Comparison of ENCODE assay signal across 9 cellular contexts in genomic region chr17:27749562-27750150, GRCh38. TPM values are rescaled to one million over a fixed set of nuclear protein-coding genes. Genes with fewer than 3 reads are reported as not detected.
A peak's percentile ranks its signal among the peaks of the same experiment; 100 is the strongest.
DNase-seq lines count a peak whose midpoint lies in the region; ATAC-seq, FAIRE-seq and TF ChIP-seq lines count a peak whose summit lies in the region.
"Not testable (repeated sequence)": the region's sequence is repeated elsewhere in the genome, so short reads cannot be mapped to it uniquely, and the experiment has no call there.
"Had no signal": no experiment of that assay in that cellular context is flagged by ENCODE, and none has a peak within 500 bp of the region (broad histone marks: within the 10 kb centered on the region; RNA-seq: fewer than 3 reads in every experiment).

No MANE protein-coding gene starts in this region.

- H3K4me3 Mint-ChIP-seq in H9; chondrocyte (ENCODE audit: unreplicated experiment); osteocyte (ENCODE audit: unreplicated experiment): not testable (repeated sequence)

- not testable (repeated sequence) for H2BK12ac ChIP-seq in H9 (ENCODE audit: insufficient read length, low read depth, low read length)

- not testable (repeated sequence) for TF ChIP-seq CTCF in H9 (conservative IDR thresholded peaks at IDR 0.05); chondrocyte (IDR thresholded peaks at IDR 0.05); kidney (IDR thresholded peaks at IDR 0.05; ENCODE audit: borderline replicate concordance, extremely low read depth, insufficient read depth); osteocyte (IDR thresholded peaks at IDR 0.05); upper lobe of right lung (IDR thresholded peaks at IDR 0.05)

- H2AFZ ChIP-seq in H9 (ENCODE audit: low read length) = not testable (repeated sequence)

- not testable (repeated sequence) for H3K56ac ChIP-seq in H9 (ENCODE audit: insufficient read length, low read depth, low read length)

- H4K8ac ChIP-seq in H9 (replicated peaks; ENCODE audit: insufficient read length, low read depth, low read length) = not testable (repeated sequence)

- H4K20me1 ChIP-seq in H9 (ENCODE audit: control insufficient read depth, insufficient read depth, insufficient read length) = not testable (repeated sequence)

- not testable (repeated sequence) for H3K79me1 ChIP-seq in H9 (ENCODE audit: insufficient read depth, low read depth, low read length, poor library complexity, severe bottlenecking)

- DNase-seq in H9 (peak; percentile 12), cardiac septum (ENCODE audit: low spot score) (peak; percentile 54), kidney (peak; percentile 47), osteocyte (ENCODE audit: extremely low spot score, unreplicated experiment) (peak; percentile 79), upper lobe of right lung (peak; percentile 60)
- peak; percentile 28 for DNase-seq in activated CD8-positive, alpha-beta memory T cell treated with anti-CD3 and anti-CD28 coated beads for 24 hours
- DNase-seq in chondrocyte (ENCODE audit: low spot score) = not testable (repeated sequence)

- no CpG with 5 or more reads among the region's 15 CpGs for WGBS in H9 (ENCODE audit: extremely low coverage, insufficient read length, low lambda C conversion rate)

- not testable (repeated sequence) for H3K9me3 ChIP-seq in H9 (ENCODE audit: control insufficient read depth, low read depth, low read length); kidney (ENCODE audit: control insufficient read depth in 1 of 2, low read length in 2 of 2); upper lobe of right lung

- H3K36me3 ChIP-seq in kidney (ENCODE audit: control insufficient read depth in 1 of 2, insufficient read depth in 2 of 2, low read length in 2 of 2); upper lobe of right lung: not testable (repeated sequence)

- ATAC-seq in upper lobe of right lung = not testable (repeated sequence)

- H3K36me3 Mint-ChIP-seq in H9 (ENCODE audit: insufficient read depth in 1 of 3, low read depth in 3 of 3); chondrocyte (ENCODE audit: low read depth); osteocyte (ENCODE audit: unreplicated experiment): not testable (repeated sequence)

- H3K27me3 Mint-ChIP-seq in H9 (ENCODE audit: low read depth); chondrocyte (ENCODE audit: low read depth); osteocyte (ENCODE audit: unreplicated experiment): not testable (repeated sequence)

- H3K14ac ChIP-seq in H9 (ENCODE audit: insufficient read depth, low read length) = not testable (repeated sequence)

- not testable (repeated sequence) for H2BK15ac ChIP-seq in H9 (ENCODE audit: low read depth, low read length)

- H3K27ac ChIP-seq in H9 (ENCODE audit: insufficient read length, low read depth, low read length); kidney (ENCODE audit: low read depth in 2 of 2, low read length in 2 of 2); upper lobe of right lung: not testable (repeated sequence)

- not testable (repeated sequence) for H3K18ac ChIP-seq in H9 (ENCODE audit: insufficient read length, low read depth, low read length)

- peaks cover 0 to 11% of the 10 kb centered on the region in 2 experiments; a peak in 2 of 4 replicates for H3K4me1 Mint-ChIP-seq in H9
- H3K4me1 Mint-ChIP-seq in chondrocyte (ENCODE audit: low read depth); osteocyte (ENCODE audit: unreplicated experiment): not testable (repeated sequence)

- H3T11ph ChIP-seq in H9 (ENCODE audit: low read length) = not testable (repeated sequence)

- not testable (repeated sequence) for FAIRE-seq in kidney (lab: Jason Lieb, UNC)

- H3K27ac Mint-ChIP-seq in H9 (peak overlapping the region in 1 of 3 experiments; percentile 62; a peak in 1 of 7 replicates), chondrocyte (ENCODE audit: unreplicated experiment) (peak overlapping the region; percentile 49)
- H3K27ac Mint-ChIP-seq in osteocyte (ENCODE audit: unreplicated experiment) = not testable (repeated sequence)

- H4K91ac ChIP-seq in H9 (ENCODE audit: insufficient read length, low read depth, low read length) = not testable (repeated sequence)

- intact Hi-C loops in cardiac septum (cut with DNase I); kidney (cut with DNase I): not testable (repeated sequence)
- intact Hi-C loops in upper lobe of right lung (cut with DNase I) = loop anchor here (10.0 kb wide), 1 partner anchor 75 kb away; no protein-coding TSS in a partner anchor

- H2BK5ac ChIP-seq in H9 (ENCODE audit: insufficient read length, low read length) = not testable (repeated sequence)

- H3K27me3 ChIP-seq in H9 (ENCODE audit: insufficient read depth, low read length); upper lobe of right lung: not testable (repeated sequence)

- not testable (repeated sequence) for H2BK120ac ChIP-seq in H9 (ENCODE audit: low read depth, low read length, poor library complexity, severe bottlenecking)

- H3K9me3 Mint-ChIP-seq in H9; chondrocyte (ENCODE audit: low read depth); osteocyte (ENCODE audit: unreplicated experiment): not testable (repeated sequence)

- H3K23ac ChIP-seq in H9 (ENCODE audit: insufficient read length, low read depth, low read length) = not testable (repeated sequence)

- H3K4me1 ChIP-seq in H9 (ENCODE audit: insufficient read depth, low read length); kidney (ENCODE audit: control insufficient read depth in 1 of 2, insufficient read depth in 1 of 2, low read depth in 1 of 2, low read length in 2 of 2); upper lobe of right lung: not testable (repeated sequence)

- H3K4ac ChIP-seq in H9 (ENCODE audit: low read depth, low read length) = not testable (repeated sequence)

- H4K5ac ChIP-seq in H9 (ENCODE audit: insufficient read length, low read depth, low read length) = not testable (repeated sequence)

- not testable (repeated sequence) for H3K4me3 ChIP-seq in kidney (ENCODE audit: low read length in 2 of 2); upper lobe of right lung

- not testable (repeated sequence) for H2BK20ac ChIP-seq in H9 (ENCODE audit: low read depth, low read length, poor library complexity, severe bottlenecking)

- H3K23me2 ChIP-seq in H9 (ENCODE audit: insufficient read length, low read depth, low read length, poor library complexity, severe bottlenecking) = not testable (repeated sequence)

- H3K9ac ChIP-seq in H9 (ENCODE audit: extremely low read depth, insufficient read length, low read length); kidney (ENCODE audit: low read length in 2 of 2): not testable (repeated sequence)

- H3K4me2 ChIP-seq in H9 (ENCODE audit: insufficient read depth, insufficient read length, low read length) = not testable (repeated sequence)

- not testable (repeated sequence) for H2AK5ac ChIP-seq in H9 (ENCODE audit: insufficient read length, low read length)

- H3K79me2 ChIP-seq in H9 (ENCODE audit: insufficient read depth, low read length) = not testable (repeated sequence)

RNA-seq across cellular contexts. Expression of gene NOS2, which starts 50.7 kb away (rescaled TPM):
- total RNA-seq in H9 (2021) (0.35 and 0.59 TPM in 2 replicates), chondrocyte (not detected in 3 replicates), cardiac septum (0.16 TPM), kidney (0.57 TPM), osteocyte (not detected in 2 replicates), upper lobe of right lung (0.55 TPM)
- polyA plus RNA-seq in kidney (ENCODE audit: insufficient read depth, low read depth, low replicate concordance) = 0.37 TPM
- total RNA-seq: A172, Calu3 had no signal
